In genomic region chr19:12495002-12495802, GRCh38 we compare ENCODE assay signal across 1 cellular context.
A peak's percentile ranks its signal among the peaks of the same experiment; 100 is the strongest.
TF ChIP-seq lines count a peak whose summit lies in the region.

No MANE protein-coding gene starts in this region.

TF ChIP-seq in HepG2, 621 proteins besides CTCF, POLR2A, EP300 and RAD21 (continued from another document and continues in another):
- TF ChIP-seq ZFP82 (CRISPR knock-in tag; IDR thresholded peaks at IDR 0.05; ENCODE audit: borderline replicate concordance) (peak; percentile 66; the same call in 1 of the 2 replicates), ZNF460 (CRISPR knock-in tag; IDR thresholded peaks at IDR 0.05; ENCODE audit: borderline replicate concordance) (no peak; the same call in 1 of the 2 replicates), ZMAT5 (CRISPR knock-in tag; IDR thresholded peaks at IDR 0.05; ENCODE audit: borderline replicate concordance, low read depth) (no peak), HDAC2 (CRISPR knock-in tag; IDR thresholded peaks at IDR 0.05) (peak; percentile 77), ZNF83 (CRISPR knock-in tag; IDR thresholded peaks at IDR 0.05; ENCODE audit: borderline replicate concordance) (0 out of 2 replicates have a peak, but pooled peaks have one; percentile 63), PTBP1 (IDR thresholded peaks at IDR 0.05; ENCODE audit: low read depth, low read length, poor library complexity, severe bottlenecking) (peak; percentile 20), ZSCAN25 (CRISPR knock-in tag; IDR thresholded peaks at IDR 0.05) (no peak), NKX3-1 (CRISPR knock-in tag; IDR thresholded peaks at IDR 0.05) (no peak), BRCA1 (CRISPR knock-in tag; IDR thresholded peaks at IDR 0.05) (no peak), SP2 (CRISPR knock-in tag; IDR thresholded peaks at IDR 0.05) (peak; percentile 60), ZNF451 (CRISPR knock-in tag; IDR thresholded peaks at IDR 0.05) (peak; percentile 90), GPBP1L1 (CRISPR knock-in tag; IDR thresholded peaks at IDR 0.05) (no peak), ZNF749 (CRISPR knock-in tag; IDR thresholded peaks at IDR 0.05; ENCODE audit: borderline replicate concordance) (peak; percentile 65; the same call in 1 of the 2 replicates), HOXA9 (CRISPR knock-in tag; IDR thresholded peaks at IDR 0.05; ENCODE audit: borderline replicate concordance) (no peak), RFXANK (CRISPR knock-in tag; IDR thresholded peaks at IDR 0.05) (peak; percentile 91), ZKSCAN5 (CRISPR knock-in tag; IDR thresholded peaks at IDR 0.05) (no peak), MTA3 (CRISPR knock-in tag; IDR thresholded peaks at IDR 0.05) (no peak), HMGA1 (CRISPR knock-in tag; conservative IDR thresholded peaks at IDR 0.05) (no peak), CREM (IDR thresholded peaks at IDR 0.05) (peak; percentile 40; the same call in 1 of the 2 replicates), CREM (CRISPR knock-in tag; IDR thresholded peaks at IDR 0.05) (no peak), ZNF879 (CRISPR knock-in tag; IDR thresholded peaks at IDR 0.05) (no peak), ZNF207 (IDR thresholded peaks at IDR 0.05; ENCODE audit: borderline replicate concordance) (no peak), DMAP1 (CRISPR knock-in tag; IDR thresholded peaks at IDR 0.05) (peak; percentile 78; the same call in 1 of the 2 replicates), NCOA1 (CRISPR knock-in tag; IDR thresholded peaks at IDR 0.05) (no peak), FOXO4 (CRISPR knock-in tag; conservative IDR thresholded peaks at IDR 0.05) (no peak), KDM1A (CRISPR knock-in tag; IDR thresholded peaks at IDR 0.05) (no peak), ZBTB37 (CRISPR knock-in tag; IDR thresholded peaks at IDR 0.05) (no peak), FOXM1 (CRISPR knock-in tag; IDR thresholded peaks at IDR 0.05) (no peak), THYN1 (CRISPR knock-in tag; IDR thresholded peaks at IDR 0.05; ENCODE audit: borderline replicate concordance, low read depth) (peak; percentile 49; the same call in 1 of the 2 replicates), SOX5 (CRISPR knock-in tag; IDR thresholded peaks at IDR 0.05; ENCODE audit: borderline replicate concordance) (peak; percentile 57; the same call in 1 of the 2 replicates), ARID3A (IDR thresholded peaks at IDR 0.05; ENCODE audit: low read depth, low read length) (no peak), PREB (CRISPR knock-in tag; IDR thresholded peaks at IDR 0.05) (no peak), MEIS1 (CRISPR knock-in tag; IDR thresholded peaks at IDR 0.05; ENCODE audit: borderline replicate concordance) (peak; percentile 86), JUNB (CRISPR knock-in tag; IDR thresholded peaks at IDR 0.05; ENCODE audit: borderline replicate concordance) (no peak), NRL (CRISPR knock-in tag; IDR thresholded peaks at IDR 0.05; ENCODE audit: borderline replicate concordance) (peak; percentile 97), U2AF1 (optimal IDR thresholded peaks at IDR 0.05; ENCODE audit: low read depth, low read length) (peak; percentile 49), ZNF160 (CRISPR knock-in tag; IDR thresholded peaks at IDR 0.05) (0 out of 2 replicates have a peak, but pooled peaks have one; percentile 23)
- TF ChIP-seq, protein P1, sequence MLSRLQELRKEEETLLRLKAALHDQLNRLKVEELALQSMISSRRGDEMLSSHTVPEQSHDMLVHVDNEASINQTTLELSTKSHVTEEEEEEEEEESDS (CRISPR knock-in tag; IDR thresholded peaks at IDR 0.05; ENCODE audit: borderline replicate concordance), result peak; percentile 32; the same call in 1 of the 2 replicates
- TF ChIP-seq, protein P2, sequence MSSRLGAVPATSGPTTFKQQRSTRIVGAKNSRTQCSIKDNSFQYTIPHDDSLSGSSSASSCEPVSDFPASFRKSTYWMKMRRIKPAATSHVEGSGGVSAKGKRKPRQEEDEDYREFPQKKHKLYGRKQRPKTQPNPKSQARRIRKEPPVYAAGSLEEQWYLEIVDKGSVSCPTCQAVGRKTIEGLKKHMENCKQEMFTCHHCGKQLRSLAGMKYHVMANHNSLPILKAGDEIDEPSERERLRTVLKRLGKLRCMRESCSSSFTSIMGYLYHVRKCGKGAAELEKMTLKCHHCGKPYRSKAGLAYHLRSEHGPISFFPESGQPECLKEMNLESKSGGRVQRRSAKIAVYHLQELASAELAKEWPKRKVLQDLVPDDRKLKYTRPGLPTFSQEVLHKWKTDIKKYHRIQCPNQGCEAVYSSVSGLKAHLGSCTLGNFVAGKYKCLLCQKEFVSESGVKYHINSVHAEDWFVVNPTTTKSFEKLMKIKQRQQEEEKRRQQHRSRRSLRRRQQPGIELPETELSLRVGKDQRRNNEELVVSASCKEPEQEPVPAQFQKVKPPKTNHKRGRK (CRISPR knock-in tag; IDR thresholded peaks at IDR 0.05), result no peak
- TF ChIP-seq, protein P3, sequence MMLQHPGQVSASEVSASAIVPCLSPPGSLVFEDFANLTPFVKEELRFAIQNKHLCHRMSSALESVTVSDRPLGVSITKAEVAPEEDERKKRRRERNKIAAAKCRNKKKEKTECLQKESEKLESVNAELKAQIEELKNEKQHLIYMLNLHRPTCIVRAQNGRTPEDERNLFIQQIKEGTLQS (CRISPR knock-in tag; IDR thresholded peaks at IDR 0.05), result peak; percentile 56; the same call in 1 of the 2 replicates
- TF ChIP-seq, protein P4, sequence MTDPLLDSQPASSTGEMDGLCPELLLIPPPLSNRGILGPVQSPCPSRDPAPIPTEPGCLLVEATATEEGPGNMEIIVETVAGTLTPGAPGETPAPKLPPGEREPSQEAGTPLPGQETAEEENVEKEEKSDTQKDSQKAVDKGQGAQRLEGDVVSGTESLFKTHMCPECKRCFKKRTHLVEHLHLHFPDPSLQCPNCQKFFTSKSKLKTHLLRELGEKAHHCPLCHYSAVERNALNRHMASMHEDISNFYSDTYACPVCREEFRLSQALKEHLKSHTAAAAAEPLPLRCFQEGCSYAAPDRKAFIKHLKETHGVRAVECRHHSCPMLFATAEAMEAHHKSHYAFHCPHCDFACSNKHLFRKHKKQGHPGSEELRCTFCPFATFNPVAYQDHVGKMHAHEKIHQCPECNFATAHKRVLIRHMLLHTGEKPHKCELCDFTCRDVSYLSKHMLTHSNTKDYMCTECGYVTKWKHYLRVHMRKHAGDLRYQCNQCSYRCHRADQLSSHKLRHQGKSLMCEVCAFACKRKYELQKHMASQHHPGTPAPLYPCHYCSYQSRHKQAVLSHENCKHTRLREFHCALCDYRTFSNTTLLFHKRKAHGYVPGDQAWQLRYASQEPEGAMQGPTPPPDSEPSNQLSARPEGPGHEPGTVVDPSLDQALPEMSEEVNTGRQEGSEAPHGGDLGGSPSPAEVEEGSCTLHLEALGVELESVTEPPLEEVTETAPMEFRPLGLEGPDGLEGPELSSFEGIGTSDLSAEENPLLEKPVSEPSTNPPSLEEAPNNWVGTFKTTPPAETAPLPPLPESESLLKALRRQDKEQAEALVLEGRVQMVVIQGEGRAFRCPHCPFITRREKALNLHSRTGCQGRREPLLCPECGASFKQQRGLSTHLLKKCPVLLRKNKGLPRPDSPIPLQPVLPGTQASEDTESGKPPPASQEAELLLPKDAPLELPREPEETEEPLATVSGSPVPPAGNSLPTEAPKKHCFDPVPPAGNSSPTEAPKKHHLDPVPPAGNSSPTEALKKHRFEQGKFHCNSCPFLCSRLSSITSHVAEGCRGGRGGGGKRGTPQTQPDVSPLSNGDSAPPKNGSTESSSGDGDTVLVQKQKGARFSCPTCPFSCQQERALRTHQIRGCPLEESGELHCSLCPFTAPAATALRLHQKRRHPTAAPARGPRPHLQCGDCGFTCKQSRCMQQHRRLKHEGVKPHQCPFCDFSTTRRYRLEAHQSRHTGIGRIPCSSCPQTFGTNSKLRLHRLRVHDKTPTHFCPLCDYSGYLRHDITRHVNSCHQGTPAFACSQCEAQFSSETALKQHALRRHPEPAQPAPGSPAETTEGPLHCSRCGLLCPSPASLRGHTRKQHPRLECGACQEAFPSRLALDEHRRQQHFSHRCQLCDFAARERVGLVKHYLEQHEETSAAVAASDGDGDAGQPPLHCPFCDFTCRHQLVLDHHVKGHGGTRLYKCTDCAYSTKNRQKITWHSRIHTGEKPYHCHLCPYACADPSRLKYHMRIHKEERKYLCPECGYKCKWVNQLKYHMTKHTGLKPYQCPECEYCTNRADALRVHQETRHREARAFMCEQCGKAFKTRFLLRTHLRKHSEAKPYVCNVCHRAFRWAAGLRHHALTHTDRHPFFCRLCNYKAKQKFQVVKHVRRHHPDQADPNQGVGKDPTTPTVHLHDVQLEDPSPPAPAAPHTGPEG (CRISPR knock-in tag; IDR thresholded peaks at IDR 0.05), result no peak
- TF ChIP-seq, protein P5, sequence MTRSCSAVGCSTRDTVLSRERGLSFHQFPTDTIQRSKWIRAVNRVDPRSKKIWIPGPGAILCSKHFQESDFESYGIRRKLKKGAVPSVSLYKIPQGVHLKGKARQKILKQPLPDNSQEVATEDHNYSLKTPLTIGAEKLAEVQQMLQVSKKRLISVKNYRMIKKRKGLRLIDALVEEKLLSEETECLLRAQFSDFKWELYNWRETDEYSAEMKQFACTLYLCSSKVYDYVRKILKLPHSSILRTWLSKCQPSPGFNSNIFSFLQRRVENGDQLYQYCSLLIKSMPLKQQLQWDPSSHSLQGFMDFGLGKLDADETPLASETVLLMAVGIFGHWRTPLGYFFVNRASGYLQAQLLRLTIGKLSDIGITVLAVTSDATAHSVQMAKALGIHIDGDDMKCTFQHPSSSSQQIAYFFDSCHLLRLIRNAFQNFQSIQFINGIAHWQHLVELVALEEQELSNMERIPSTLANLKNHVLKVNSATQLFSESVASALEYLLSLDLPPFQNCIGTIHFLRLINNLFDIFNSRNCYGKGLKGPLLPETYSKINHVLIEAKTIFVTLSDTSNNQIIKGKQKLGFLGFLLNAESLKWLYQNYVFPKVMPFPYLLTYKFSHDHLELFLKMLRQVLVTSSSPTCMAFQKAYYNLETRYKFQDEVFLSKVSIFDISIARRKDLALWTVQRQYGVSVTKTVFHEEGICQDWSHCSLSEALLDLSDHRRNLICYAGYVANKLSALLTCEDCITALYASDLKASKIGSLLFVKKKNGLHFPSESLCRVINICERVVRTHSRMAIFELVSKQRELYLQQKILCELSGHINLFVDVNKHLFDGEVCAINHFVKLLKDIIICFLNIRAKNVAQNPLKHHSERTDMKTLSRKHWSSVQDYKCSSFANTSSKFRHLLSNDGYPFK (CRISPR knock-in tag; IDR thresholded peaks at IDR 0.05; ENCODE audit: borderline replicate concordance), result peak; percentile 66; the same call in 1 of the 2 replicates
